ENCODE assay signal across 23 cellular contexts in the genomic region with DNA sequence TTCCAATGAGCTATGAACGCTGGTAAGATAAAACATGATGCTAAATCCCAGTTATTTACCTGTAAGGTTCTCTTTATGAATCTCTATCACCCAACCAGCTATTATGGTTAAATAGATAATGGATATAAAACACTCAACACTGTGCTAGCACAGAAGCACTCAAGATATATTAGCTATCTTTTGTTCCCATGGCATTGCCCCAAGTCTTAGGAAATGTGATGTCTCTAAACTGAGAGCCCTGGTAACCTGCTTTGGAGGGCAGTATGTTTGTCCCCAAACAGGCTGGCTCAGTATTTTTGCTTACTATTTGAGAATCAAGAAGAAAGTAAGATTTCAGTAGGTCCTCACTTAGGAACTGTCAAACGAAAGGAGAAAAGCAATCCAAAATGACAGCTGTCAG.
"Had no signal": no experiment of that assay in that cellular context is flagged by ENCODE, and none has a peak within 500 bp of the region (broad histone marks: within the 10 kb centered on the region; RNA-seq: fewer than 3 reads in every experiment).

No MANE protein-coding gene starts in this region.

- H3K9ac ChIP-seq: KMS-11 had no signal

- ATAC-seq: activated CD4-positive, alpha-beta T cell treated with anti-CD3 and anti-CD28 coated beads for 36 hours; activated T-helper 17 cell treated with anti-CD3 and anti-CD28 coated beads, Interleukin-2, amount 50 U/mL, for 72 hours; HepG2 had no signal

- H3K4me3 ChIP-seq: cardiac muscle cell, PC-9, SK-N-MC had no signal

- DNase-seq: activated CD4-positive, alpha-beta memory T cell treated with anti-CD3 and anti-CD28 coated beads, Interleukin-2, amount 10 ng/mL, durations not matched to agents 7 days and 5 days; activated CD4-positive, alpha-beta T cell treated with anti-CD3 and anti-CD28 coated beads for 36 hours; activated CD4-positive, alpha-beta T cell treated with anti-CD3 and anti-CD28 coated beads, Interleukin-2, amount 50 U/mL, for 1 hour; activated gamma-delta T cell; activated naive CD4-positive, alpha-beta T cell treated with anti-CD3 and anti-CD28 coated beads for 36 hours; activated T-cell treated with anti-CD3 and anti-CD28 coated beads for 4 hours; activated T-cell treated with anti-CD3 and anti-CD28 coated beads, Interleukin-2, amount 50 U/mL, for 48 hours; amygdala; brain microvascular endothelial cell; cerebellar nuclear complex; NCI-H1105; NCI-H1694; NCI-H2029; NCI-H226; NCI-H526; PC-9; T-helper 1 cell; WERI-Rb-1 had no signal

- H3K27ac ChIP-seq: brain microvascular endothelial cell, KMS-11, PC-9, SK-N-MC, WERI-Rb-1 had no signal

- H3K27me3 ChIP-seq: brain microvascular endothelial cell, cardiac muscle cell had no signal

- H3K4me2 ChIP-seq: KMS-11, PC-9 had no signal

- H3K36me3 ChIP-seq: brain microvascular endothelial cell, cardiac muscle cell, WERI-Rb-1 had no signal

- H2AFZ ChIP-seq: PC-9 had no signal
